ENCODE assay signal across 1 cellular context in the genomic region with DNA sequence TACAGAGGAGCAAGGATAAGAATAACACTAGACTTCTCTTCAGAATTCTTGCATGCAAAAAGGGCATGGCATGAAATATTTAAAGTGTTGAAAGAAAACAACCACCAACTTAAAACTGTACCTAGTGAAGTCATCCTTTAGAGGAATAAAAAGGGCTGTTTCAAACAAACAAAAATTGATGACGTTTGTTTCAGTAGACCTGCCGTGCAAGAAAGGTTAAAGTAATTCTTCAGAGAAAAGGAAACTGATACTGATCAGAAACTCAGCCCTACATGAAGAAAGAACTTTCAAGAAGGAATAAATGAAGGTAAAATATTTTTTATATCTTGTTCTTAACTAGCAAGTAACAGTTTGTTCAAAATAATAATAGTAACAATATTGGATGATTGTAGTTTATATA.
TF ChIP-seq lines count a peak whose summit lies in the region.

No MANE protein-coding gene starts in this region.

TF ChIP-seq in HepG2, 621 proteins besides CTCF, POLR2A, EP300 and RAD21:
- TF ChIP-seq ZNF709 (CRISPR knock-in tag; IDR thresholded peaks at IDR 0.05) (no peak), NKX3-1 (CRISPR knock-in tag; IDR thresholded peaks at IDR 0.05) (no peak)
